In the genomic region with DNA sequence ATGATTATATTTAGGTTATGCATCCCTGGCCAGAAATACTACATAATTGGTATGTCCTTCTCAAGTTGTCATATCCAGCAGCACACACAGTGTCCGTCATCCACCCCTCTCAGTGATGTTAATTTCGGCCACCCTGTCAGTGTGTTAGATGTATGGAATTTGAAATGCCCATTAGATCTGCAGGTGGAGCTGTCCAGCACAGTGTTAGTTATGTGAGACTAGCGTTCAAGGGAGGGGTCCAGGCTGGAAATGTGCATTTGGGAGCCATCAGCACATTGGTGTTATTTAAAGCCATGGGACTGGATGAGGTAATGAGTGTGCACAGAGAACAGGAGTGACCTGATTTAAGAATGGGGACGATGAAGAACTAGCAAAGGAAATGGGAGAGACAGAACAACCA, we compare ENCODE assay signal across 26 cellular contexts.
"Had no signal": no experiment of that assay in that cellular context is flagged by ENCODE, and none has a peak within 500 bp of the region (broad histone marks: within the 10 kb centered on the region; RNA-seq: fewer than 3 reads in every experiment).

No MANE protein-coding gene starts in this region.

- DNase-seq: activated B cell treated with CpG ODN at 0.5 μM for 24 hours; activated CD4-positive, alpha-beta T cell treated with anti-CD3 and anti-CD28 coated beads for 1 hour; activated CD4-positive, alpha-beta T cell treated with anti-CD3 and anti-CD28 coated beads, Interleukin-2, amount 10 ng/mL, durations not matched to agents 24 days and 14 days; activated CD4-positive, alpha-beta T cell treated with anti-CD3 and anti-CD28 coated beads, Interleukin-2, amount 50 U/mL, for 48 hours; activated CD8-positive, alpha-beta memory T cell treated with anti-CD3 and anti-CD28 coated beads, Interleukin-2, amount 10 ng/mL, durations not matched to agents 7 days and 5 days; activated gamma-delta T cell; activated naive CD4-positive, alpha-beta T cell treated with anti-CD3 and anti-CD28 coated beads for 36 hours; activated T-cell treated with anti-CD3 and anti-CD28 coated beads, Interleukin-2, amount 50 U/mL, for 24 hours; adrenal gland; Karpas-422; MM.1S; NCI-H1105; NCI-H1436; NCI-H1694 treated with DMSO at 0.1 percent for 48 hours; NCI-H2029 treated with DMSO at 0.1 percent for 48 hours; NCI-H345; NCI-H510A; NCI-H526 treated with DMSO at 0.1 percent for 48 hours; NCI-H82; Right ventricle myocardium superior; RPMI8226; T-helper 2 cell; T1000 had no signal

- H3K4me3 Mint-ChIP-seq: activated B cell treated with CpG ODN at 0.5 μM for 24 hours; activated CD4-positive, alpha-beta T cell treated with anti-CD3 and anti-CD28 coated beads, Interleukin-2, amount 10 ng/mL, durations not matched to agents 24 days and 14 days; activated CD8-positive, alpha-beta memory T cell treated with anti-CD3 and anti-CD28 coated beads, Interleukin-2, amount 10 ng/mL, durations not matched to agents 7 days and 5 days; activated naive CD4-positive, alpha-beta T cell treated with anti-CD3 and anti-CD28 coated beads for 36 hours; activated naive CD8-positive, alpha-beta T cell; activated T-cell treated with anti-CD3 and anti-CD28 coated beads, Interleukin-2, amount 50 U/mL, for 24 hours had no signal

- H3K27me3 ChIP-seq: adrenal gland, SJSA1 had no signal

- H3K27ac Mint-ChIP-seq: activated B cell treated with CpG ODN at 0.5 μM for 24 hours; activated CD4-positive, alpha-beta T cell treated with anti-CD3 and anti-CD28 coated beads, Interleukin-2, amount 10 ng/mL, durations not matched to agents 24 days and 14 days; activated CD8-positive, alpha-beta memory T cell treated with anti-CD3 and anti-CD28 coated beads, Interleukin-2, amount 10 ng/mL, durations not matched to agents 7 days and 5 days; activated naive CD4-positive, alpha-beta T cell treated with anti-CD3 and anti-CD28 coated beads for 36 hours; activated naive CD8-positive, alpha-beta T cell; activated T-cell treated with anti-CD3 and anti-CD28 coated beads, Interleukin-2, amount 50 U/mL, for 24 hours had no signal

- H3K4me1 Mint-ChIP-seq: activated B cell treated with CpG ODN at 0.5 μM for 24 hours; activated CD8-positive, alpha-beta memory T cell treated with anti-CD3 and anti-CD28 coated beads, Interleukin-2, amount 10 ng/mL, durations not matched to agents 7 days and 5 days had no signal

- ATAC-seq: activated CD8-positive, alpha-beta memory T cell treated with anti-CD3 and anti-CD28 coated beads, Interleukin-2, amount 10 ng/mL, durations not matched to agents 7 days and 5 days; Panc1 had no signal

- H3K9me3 Mint-ChIP-seq: activated CD4-positive, alpha-beta T cell treated with anti-CD3 and anti-CD28 coated beads, Interleukin-2, amount 10 ng/mL, durations not matched to agents 24 days and 14 days had no signal

- H3K27me3 Mint-ChIP-seq: activated B cell treated with CpG ODN at 0.5 μM for 24 hours; activated CD4-positive, alpha-beta T cell treated with anti-CD3 and anti-CD28 coated beads, Interleukin-2, amount 10 ng/mL, durations not matched to agents 24 days and 14 days; activated CD8-positive, alpha-beta memory T cell treated with anti-CD3 and anti-CD28 coated beads, Interleukin-2, amount 10 ng/mL, durations not matched to agents 7 days and 5 days; activated naive CD8-positive, alpha-beta T cell; activated T-cell treated with anti-CD3 and anti-CD28 coated beads, Interleukin-2, amount 50 U/mL, for 24 hours had no signal

- H3K4me1 ChIP-seq: adrenal gland, SJSA1 had no signal

- H3K9me3 ChIP-seq: adrenal gland, SJSA1 had no signal

- H3K27ac ChIP-seq: adrenal gland, SJSA1 had no signal

- H3K4me3 ChIP-seq: adrenal gland, SJSA1 had no signal
